In the genomic region with DNA sequence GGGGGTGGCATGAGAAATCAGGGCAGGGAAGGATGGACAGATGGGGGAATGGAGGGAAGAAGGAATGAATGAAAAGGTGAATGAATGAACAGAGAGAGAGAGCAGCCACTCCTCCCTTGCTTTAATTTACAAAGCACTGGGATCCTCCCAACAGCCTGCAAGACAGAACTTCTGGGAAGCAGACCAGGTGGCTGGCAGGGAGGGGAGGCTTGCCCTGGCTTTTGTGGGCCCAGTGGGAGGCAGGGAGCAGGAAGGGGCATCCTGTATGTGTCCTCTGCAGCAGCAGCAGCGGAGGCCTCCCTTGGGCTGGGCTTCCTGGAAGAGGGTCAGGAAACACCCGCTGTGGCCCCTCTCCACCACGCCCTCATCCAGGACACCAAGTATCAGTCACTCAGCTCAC, we compare ENCODE assay signal across 8 cellular contexts. TPM values are rescaled to one million over a fixed set of nuclear protein-coding genes. Genes with fewer than 3 reads are reported as not detected.
A peak's percentile ranks its signal among the peaks of the same experiment; 100 is the strongest.
DNase-seq lines count a peak whose midpoint lies in the region; ATAC-seq and TF ChIP-seq lines count a peak whose summit lies in the region.
"Not testable (repeated sequence)": the region's sequence is repeated elsewhere in the genome, so short reads cannot be mapped to it uniquely, and the experiment has no call there.

No MANE protein-coding gene starts in this region.

- H3K27ac ChIP-seq in endodermal cell (ENCODE audit: low read depth, low read length), result not testable (repeated sequence)
- H3K27ac ChIP-seq in right cardiac atrium (ENCODE audit: low read length) (peak overlapping the region; percentile 48), stomach (peak overlapping the region in 4 of 5 donors; percentile 19 to 88 (median 86))

- BruUV-seq in Caco-2 (replicated peaks; lab: Mats Ljungman, UMichigan), result not testable (repeated sequence)

- not testable (repeated sequence) for TF ChIP-seq CTCF in Caco-2 (IDR thresholded peaks at IDR 0.05; ENCODE audit: insufficient read depth in 1 of 2, low read depth in 1 of 2, low read length in 1 of 2, severe bottlenecking in 1 of 2, unreplicated experiment in 1 of 2); endodermal cell (conservative IDR thresholded peaks at IDR 0.05); nephron progenitor cell (IDR thresholded peaks at IDR 0.05); stomach (IDR thresholded peaks at IDR 0.05)

- H3K9ac ChIP-seq in endodermal cell (ENCODE audit: extremely low read depth, low read length, poor library complexity, severe bottlenecking), result not testable (repeated sequence)

- H3K9me3 ChIP-seq in Caco-2; MG63; endodermal cell (ENCODE audit: control insufficient read depth, low read length); right cardiac atrium (ENCODE audit: control insufficient read depth, low read length); stomach: not testable (repeated sequence)

- not testable (repeated sequence) for ATAC-seq in activated naive CD8-positive, alpha-beta T cell treated with anti-CD3 and anti-CD28 coated beads, Interleukin-2, amount 10 ng/mL, durations not matched to agents 7 days and 5 days (ENCODE audit: low read depth)
- peak in 1 of 2 donors; percentile 48 for ATAC-seq in right cardiac atrium

- H3K9me3 Mint-ChIP-seq in Caco-2 (ENCODE audit: unreplicated experiment); T-helper 2 cell treated with Interferon-gamma antibody and Interleukin-4, amounts not matched to agents 5 μg/mL and 100 μg/mL, for 36 hours; activated naive CD8-positive, alpha-beta T cell treated with anti-CD3 and anti-CD28 coated beads, Interleukin-2, amount 10 ng/mL, durations not matched to agents 7 days and 5 days; endodermal cell; nephron progenitor cell: not testable (repeated sequence)

- POLR2A ChIA-PET in Caco-2 (lab: Charles Lee), result not testable (repeated sequence)
- POLR2A ChIA-PET in activated naive CD8-positive, alpha-beta T cell treated with anti-CD3 and anti-CD28 coated beads, Interleukin-2, amount 10 ng/mL, durations not matched to agents 7 days and 5 days (lab: Charles Lee), result interaction anchor here (1.7 kb wide), 1 partner anchor 45 kb away, joined by 15 read pairs; no protein-coding TSS in a partner anchor

- TF ChIP-seq POLR2A in stomach (IDR thresholded peaks at IDR 0.05), result not testable (repeated sequence)

- not testable (repeated sequence) for H3K4me3 Mint-ChIP-seq in Caco-2 (ENCODE audit: unreplicated experiment); endodermal cell
- peak overlapping the region; percentile 58 for H3K4me3 Mint-ChIP-seq in T-helper 2 cell treated with Interferon-gamma antibody and Interleukin-4, amounts not matched to agents 5 μg/mL and 100 μg/mL, for 36 hours
- H3K4me3 Mint-ChIP-seq in activated naive CD8-positive, alpha-beta T cell treated with anti-CD3 and anti-CD28 coated beads, Interleukin-2, amount 10 ng/mL, durations not matched to agents 7 days and 5 days, result peak overlapping the region; percentile 74
- H3K4me3 Mint-ChIP-seq in nephron progenitor cell, result peak overlapping the region; percentile 19

- not testable (repeated sequence) for H3K4me3 ChIP-seq in Caco-2 (ENCODE audit: low read depth, low read length); MG63; endodermal cell (ENCODE audit: low read length)
- H3K4me3 ChIP-seq in right cardiac atrium (ENCODE audit: low read length) (peak overlapping the region; percentile 27), stomach (peak overlapping the region in 3 of 4 donors; percentile 19 to 44 (median 31))

- H3K27ac Mint-ChIP-seq in Caco-2 (ENCODE audit: unreplicated experiment), result peak overlapping the region; percentile 46
- H3K27ac Mint-ChIP-seq in T-helper 2 cell treated with Interferon-gamma antibody and Interleukin-4, amounts not matched to agents 5 μg/mL and 100 μg/mL, for 36 hours, result peak overlapping the region; percentile 78
- peak overlapping the region; percentile 94 for H3K27ac Mint-ChIP-seq in activated naive CD8-positive, alpha-beta T cell treated with anti-CD3 and anti-CD28 coated beads, Interleukin-2, amount 10 ng/mL, durations not matched to agents 7 days and 5 days
- H3K27ac Mint-ChIP-seq in endodermal cell, nephron progenitor cell: not testable (repeated sequence)

- DNase-seq in Caco-2; T-helper 2 cell treated with Interferon-gamma antibody and Interleukin-4, amounts not matched to agents 5 μg/mL and 100 μg/mL, for 36 hours (ENCODE audit: low spot score); activated naive CD8-positive, alpha-beta T cell treated with anti-CD3 and anti-CD28 coated beads, Interleukin-2, amount 10 ng/mL, durations not matched to agents 7 days and 5 days; nephron progenitor cell; stomach: not testable (repeated sequence)
- peak; percentile 16 for DNase-seq in MG63
- DNase-seq in endodermal cell, result peak; percentile 63
- peak; percentile 62 to 79 (median 66) for DNase-seq in right cardiac atrium

- intact Hi-C loops in Caco-2 (cut with micrococcal nuclease; ENCODE audit: unreplicated experiment) (loop anchor here (5.0 kb wide), 1 partner anchor 36 kb away; no protein-coding TSS in a partner anchor), right cardiac atrium (cut with DNase I) (loop anchor here in 1 of 4 donors (5.0 kb wide), 1 partner anchor 41 kb away; no protein-coding TSS in a partner anchor), stomach (cut with DNase I; ENCODE audit: low total_unique reads) (loop anchor here (10.0 kb wide), 1 partner anchor 59 kb away; the partner anchor contains the start of gene SUSD2)

- CTCF ChIA-PET in Caco-2 (lab: Charles Lee), result interaction anchor here (1.1 to 1.4 kb wide), 3 partner anchors 45 to 53 kb away, joined by 3 to 9 read pairs (median 4); no protein-coding TSS in a partner anchor

- H3K4me1 Mint-ChIP-seq in Caco-2 (ENCODE audit: low read depth, unreplicated experiment) (peaks cover 13% of the 10 kb centered on the region), nephron progenitor cell (peaks cover 29% of the 10 kb centered on the region)
- peaks cover 38% of the 10 kb centered on the region for H3K4me1 Mint-ChIP-seq in T-helper 2 cell treated with Interferon-gamma antibody and Interleukin-4, amounts not matched to agents 5 μg/mL and 100 μg/mL, for 36 hours (ENCODE audit: low read depth)
- H3K4me1 Mint-ChIP-seq in activated naive CD8-positive, alpha-beta T cell treated with anti-CD3 and anti-CD28 coated beads, Interleukin-2, amount 10 ng/mL, durations not matched to agents 7 days and 5 days, result peaks cover 35% of the 10 kb centered on the region
- H3K4me1 Mint-ChIP-seq in endodermal cell, result not testable (repeated sequence)

- 100% methylated on average over 1 of the region's 3 CpGs; no CpG with 5 or more reads in 1 of the 2 experiments for WGBS in endodermal cell (ENCODE audit: insufficient coverage in 1 of 2, insufficient read length in 1 of 2), 2 experiments
- 42% methylated on average over 3 of the region's 3 CpGs for WGBS in right cardiac atrium
- 46 to 78% (median 71%) methylated on average over 3 of the region's 3 CpGs; no CpG with 5 or more reads in 1 of the 5 donors for WGBS in stomach, 5 donors

- H3K36me3 ChIP-seq in Caco-2 (ENCODE audit: control insufficient read depth, insufficient read depth, low read length); MG63; endodermal cell (ENCODE audit: control insufficient read depth, insufficient read depth, low read length); stomach: not testable (repeated sequence)

- H3K27me3 ChIP-seq in Caco-2 (replicated peaks; ENCODE audit: control insufficient read depth, insufficient read depth, low read length); MG63; endodermal cell (ENCODE audit: control insufficient read depth, insufficient read depth, low read length, poor library complexity, severe bottlenecking); right cardiac atrium (ENCODE audit: control insufficient read depth, insufficient read depth); stomach: not testable (repeated sequence)

- not testable (repeated sequence) for H3K4me1 ChIP-seq in Caco-2; endodermal cell (ENCODE audit: control insufficient read depth, insufficient read depth, low read length); right cardiac atrium (ENCODE audit: control insufficient read depth, insufficient read depth, low read length)
- peaks cover 21 to 59% (median 36%) of the 10 kb centered on the region in 4 donors for H3K4me1 ChIP-seq in stomach

- H3K27me3 Mint-ChIP-seq in Caco-2 (ENCODE audit: insufficient read depth, unreplicated experiment); T-helper 2 cell treated with Interferon-gamma antibody and Interleukin-4, amounts not matched to agents 5 μg/mL and 100 μg/mL, for 36 hours (ENCODE audit: low read depth); activated naive CD8-positive, alpha-beta T cell treated with anti-CD3 and anti-CD28 coated beads, Interleukin-2, amount 10 ng/mL, durations not matched to agents 7 days and 5 days; endodermal cell (ENCODE audit: insufficient read depth); nephron progenitor cell (ENCODE audit: low read depth, poor library complexity): not testable (repeated sequence)

- H3K36me3 Mint-ChIP-seq in Caco-2 (ENCODE audit: insufficient read depth, unreplicated experiment); T-helper 2 cell treated with Interferon-gamma antibody and Interleukin-4, amounts not matched to agents 5 μg/mL and 100 μg/mL, for 36 hours (ENCODE audit: low read depth); activated naive CD8-positive, alpha-beta T cell treated with anti-CD3 and anti-CD28 coated beads, Interleukin-2, amount 10 ng/mL, durations not matched to agents 7 days and 5 days; endodermal cell (ENCODE audit: low read depth); nephron progenitor cell (ENCODE audit: low read depth): not testable (repeated sequence)

- TF ChIP-seq EP300 in stomach (IDR thresholded peaks at IDR 0.05), result not testable (repeated sequence)

RNA-seq across cellular contexts. Expression of gene GGT5, which starts 1.5 kb away (rescaled TPM):
- total RNA-seq in Caco-2 (2022) (0.51 and 0.66 TPM in 2 replicates), endodermal cell (under 1 TPM in 1 of 2 donors, not detected in 1; 0.29 TPM), right cardiac atrium (10 to 100 TPM; 30.2 to 61.0 (median 45.1) TPM), stomach (10 to 100 TPM in 4 of 5 donors, 1 to 10 TPM in 1; 9.9 to 48.8 (median 29.0) TPM)
- total RNA-seq in MG63 (2014; rRNA removed; shearing (Covaris generic); ENCODE audit: low replicate concordance), result not detected in 2 replicates
- total RNA-seq in activated naive CD8-positive, alpha-beta T cell treated with anti-CD3 and anti-CD28 coated beads, Interleukin-2, amount 10 ng/mL, durations not matched to agents 7 days and 5 days, result under 1 TPM in 1 of 2 experiments, not detected in 1; 0.11 TPM
- polyA plus RNA-seq in endodermal cell (2013, experiment 1 of 2), result 0.61 TPM
- 0.79 TPM for polyA plus RNA-seq in endodermal cell (2013, experiment 2 of 2)
- polyA plus RNA-seq in right cardiac atrium (46.3 TPM), stomach (10 to 100 TPM; 17.0 to 22.6 (median 18.2) TPM)

RNA-seq across cellular contexts. Expression of gene SPECC1L, which starts 27.2 kb away (rescaled TPM):
- total RNA-seq in Caco-2 (2022), result 64.6 and 72.8 TPM in 2 replicates
- total RNA-seq in MG63 (2014; rRNA removed; shearing (Covaris generic); ENCODE audit: low replicate concordance), result 11.0 and 30.9 TPM in 2 replicates
- 10 to 100 TPM; 55.4 to 59.4 TPM for total RNA-seq in activated naive CD8-positive, alpha-beta T cell treated with anti-CD3 and anti-CD28 coated beads, Interleukin-2, amount 10 ng/mL, durations not matched to agents 7 days and 5 days
- total RNA-seq in endodermal cell, result 10 to 100 TPM; 61.9 to 69.1 TPM
- polyA plus RNA-seq in endodermal cell (2013, experiment 1 of 2), result 37.2 TPM
- polyA plus RNA-seq in endodermal cell (2013, experiment 2 of 2), result 37.3 TPM
- 10 to 100 TPM; 66.1 to 76.1 (median 71.7) TPM for total RNA-seq in right cardiac atrium
- 16.9 TPM for polyA plus RNA-seq in right cardiac atrium
- total RNA-seq in stomach, result 10 to 100 TPM; 19.0 to 53.1 (median 32.7) TPM
- 1 to 10 TPM; 6.0 to 8.5 (median 6.1) TPM for polyA plus RNA-seq in stomach
